Comparison of ENCODE assay signal across 12 cellular contexts in the genomic region with DNA sequence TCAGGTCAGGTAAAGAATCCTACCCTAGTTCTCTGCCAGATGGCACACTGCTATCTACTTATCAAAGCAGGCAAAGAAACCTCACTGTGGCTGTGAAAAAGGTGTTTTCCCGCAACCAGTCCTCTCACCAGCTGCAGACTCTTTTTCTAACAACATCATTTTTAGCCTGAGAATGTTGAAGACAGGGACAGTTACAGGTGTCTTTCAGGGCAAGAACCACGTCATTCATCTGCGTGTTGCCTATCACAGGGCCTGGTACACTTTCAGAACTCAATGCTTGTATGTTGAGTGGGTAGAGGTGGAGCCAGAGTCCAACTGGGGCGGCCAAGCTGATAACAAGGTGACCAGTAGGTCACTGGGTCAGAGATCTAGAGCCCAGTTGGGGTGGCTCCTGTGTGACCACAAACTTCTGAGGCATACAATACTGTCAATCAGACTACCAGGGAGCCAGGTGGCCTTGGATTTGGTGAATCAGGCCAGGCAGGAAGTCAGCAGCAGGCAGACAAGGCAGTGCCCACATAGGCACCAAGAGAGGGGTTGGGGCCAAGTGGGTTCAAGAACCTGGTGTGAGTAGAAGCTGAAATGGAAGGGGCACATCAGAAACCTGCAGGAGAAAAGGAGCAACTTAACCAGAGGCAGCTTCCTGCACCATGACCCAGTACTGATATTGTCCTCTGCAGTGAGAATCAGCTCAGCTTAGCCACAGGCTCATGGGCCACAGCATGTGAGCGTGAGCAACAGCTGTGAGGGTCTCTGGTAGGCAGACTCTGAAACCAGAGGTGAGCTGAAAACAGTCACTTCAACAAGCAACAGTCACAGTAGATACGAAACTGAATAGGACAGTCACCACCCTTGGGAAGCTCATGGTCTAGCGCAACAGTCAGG.
DNase-seq lines count a peak whose midpoint lies in the region; ATAC-seq and TF ChIP-seq lines count a peak whose summit lies in the region.
"Had no signal": no experiment of that assay in that cellular context is flagged by ENCODE, and none has a peak within 500 bp of the region (broad histone marks: within the 10 kb centered on the region; RNA-seq: fewer than 3 reads in every experiment).

No MANE protein-coding gene starts in this region.

- no peaks in the 10 kb centered on the region for H3K9me3 ChIP-seq in CD4-positive, alpha-beta memory T cell (ENCODE audit: control insufficient read depth in 1 of 2, low read length in 2 of 2)
- H3K9me3 ChIP-seq in GM23248 (ENCODE audit: low read depth) = no peaks in the 10 kb centered on the region
- no peaks in the 10 kb centered on the region for H3K9me3 ChIP-seq in breast epithelium

- no peaks in the 10 kb centered on the region for H3K27me3 ChIP-seq in CD4-positive, alpha-beta memory T cell (ENCODE audit: insufficient read depth, low read length)
- H3K27me3 ChIP-seq in GM23248 (replicated peaks; ENCODE audit: insufficient read depth) (no peaks in the 10 kb centered on the region), breast epithelium (no peaks in the 10 kb centered on the region)

- no peak overlapping the region for H2AFZ ChIP-seq in GM23248

- H3K27me3 Mint-ChIP-seq in CD4-positive, alpha-beta memory T cell = no peaks in the 10 kb centered on the region
- no peaks in the 10 kb centered on the region for H3K27me3 Mint-ChIP-seq in activated naive CD4-positive, alpha-beta T cell treated with anti-CD3 and anti-CD28 coated beads, Interleukin-2, amount 50 U/mL, for 24 hours

- intact Hi-C loops in CD4-positive, alpha-beta memory T cell (cut with micrococcal nuclease) = no loop called here
- intact Hi-C loops in breast epithelium (cut with DNase I; ENCODE audit: low total_unique reads) = no loop called here

- no peak overlapping the region for H3K9ac ChIP-seq in GM23248

- CTCF ChIA-PET in CD4-positive, alpha-beta memory T cell (lab: Charles Lee; ENCODE audit: partially characterized antibody) = interaction anchor here (1.4 kb wide), 1 partner anchor 88 kb away, joined by 3 read pairs; no protein-coding TSS in a partner anchor

- no peaks in the 10 kb centered on the region for H3K36me3 Mint-ChIP-seq in CD4-positive, alpha-beta memory T cell
- no peaks in the 10 kb centered on the region for H3K36me3 Mint-ChIP-seq in activated naive CD4-positive, alpha-beta T cell treated with anti-CD3 and anti-CD28 coated beads, Interleukin-2, amount 50 U/mL, for 24 hours

- peak overlapping the region in 3 of 8 donors; percentile 6 to 43 (median 9) for H3K4me3 Mint-ChIP-seq in CD4-positive, alpha-beta memory T cell
- H3K4me3 Mint-ChIP-seq in activated naive CD4-positive, alpha-beta T cell treated with anti-CD3 and anti-CD28 coated beads, Interleukin-2, amount 50 U/mL, for 24 hours = no peak overlapping the region

- POLR2A ChIA-PET in CD4-positive, alpha-beta memory T cell (lab: Charles Lee; ENCODE audit: partially characterized antibody) = no interaction called here

- H3K4me1 ChIP-seq in CD4-positive, alpha-beta memory T cell (ENCODE audit: insufficient read depth, low read length) = peaks cover 40% of the 10 kb centered on the region
- H3K4me1 ChIP-seq in GM23248 (ENCODE audit: insufficient read depth) (peaks cover 23% of the 10 kb centered on the region), breast epithelium (no peaks in the 10 kb centered on the region)

- H3K4me2 ChIP-seq in GM23248 (ENCODE audit: unreplicated experiment) = no peak overlapping the region
- H3K4me2 ChIP-seq: smooth muscle cell had no signal

- peaks cover 12% of the 10 kb centered on the region; the same call in 1 of the 2 replicates for H3F3A ChIP-seq in GM23248 (ENCODE audit: insufficient read depth)

- H4K20me1 ChIP-seq in GM23248 (ENCODE audit: insufficient read depth) = no peaks in the 10 kb centered on the region

- no peaks in the 10 kb centered on the region for H3K79me2 ChIP-seq in GM23248 (ENCODE audit: insufficient read depth)

- no peaks in the 10 kb centered on the region for H3K9me2 ChIP-seq in GM23248 (ENCODE audit: insufficient read depth)

- no peak for TF ChIP-seq CTCF in breast epithelium (IDR thresholded peaks at IDR 0.05)

- H3K27ac Mint-ChIP-seq in CD4-positive, alpha-beta memory T cell = peak overlapping the region; percentile 18 to 93 (median 74)
- peak overlapping the region; percentile 59 for H3K27ac Mint-ChIP-seq in activated naive CD4-positive, alpha-beta T cell treated with anti-CD3 and anti-CD28 coated beads, Interleukin-2, amount 50 U/mL, for 24 hours

- peak; percentile 26 to 62 (median 34) for DNase-seq in CD4-positive, alpha-beta memory T cell
- DNase-seq in GM23248 (no peak), breast epithelium (ENCODE audit: low spot score in 2 of 2) (no peak), ecto neural progenitor cell (ENCODE audit: low spot score) (no peak), GM19240 (ENCODE audit: insufficient read length, low spot score) (no peak)
- DNase-seq: amniotic stem cell, NCI-H524 treated with DMSO at 0.1 percent for 48 hours had no signal

- H3K27ac ChIP-seq in CD4-positive, alpha-beta memory T cell (ENCODE audit: low read depth, low read length) = no peak overlapping the region
- H3K27ac ChIP-seq in GM23248 = no peak overlapping the region
- H3K27ac ChIP-seq in breast epithelium = no peak overlapping the region

- 95 to 97% methylated on average over 7 of the region's 7 CpGs for WGBS in GM23248 (ENCODE audit: low coverage in 1 of 2, low lambda C conversion rate in 2 of 2, missing lambda C conversion rate in 2 of 2), 2 experiments

- TF ChIP-seq POLR2A in breast epithelium (IDR thresholded peaks at IDR 0.05) = no peak

- H3K9me3 Mint-ChIP-seq in CD4-positive, alpha-beta memory T cell = no peaks in the 10 kb centered on the region
- H3K9me3 Mint-ChIP-seq in activated naive CD4-positive, alpha-beta T cell treated with anti-CD3 and anti-CD28 coated beads, Interleukin-2, amount 50 U/mL, for 24 hours = no peaks in the 10 kb centered on the region

- in situ Hi-C loops in GM23248 (cut with MboI) = no loop called here

- H3K4me1 Mint-ChIP-seq in CD4-positive, alpha-beta memory T cell = peaks cover 20 to 41% (median 31%) of the 10 kb centered on the region in 4 donors
- H3K4me1 Mint-ChIP-seq in activated naive CD4-positive, alpha-beta T cell treated with anti-CD3 and anti-CD28 coated beads, Interleukin-2, amount 50 U/mL, for 24 hours = peaks cover 27% of the 10 kb centered on the region

- ATAC-seq in GM18870 (IDR thresholded peaks at IDR 0.05; ENCODE audit: unreplicated experiment) = peak; percentile 52
- peak; percentile 48 for ATAC-seq in HG03108 (IDR thresholded peaks at IDR 0.05; ENCODE audit: unreplicated experiment)
- ATAC-seq: esophagus mucosa had no signal

- no peak overlapping the region for H3K4me3 ChIP-seq in CD4-positive, alpha-beta memory T cell (ENCODE audit: low read length in 2 of 2)
- H3K4me3 ChIP-seq in GM23248 (no peak overlapping the region), breast epithelium (no peak overlapping the region)
- H3K4me3 ChIP-seq: smooth muscle cell had no signal

- no peaks in the 10 kb centered on the region for H3K36me3 ChIP-seq in CD4-positive, alpha-beta memory T cell (ENCODE audit: insufficient read depth, low read length)
- H3K36me3 ChIP-seq in GM23248 (ENCODE audit: low read depth) (no peaks in the 10 kb centered on the region), breast epithelium (no peaks in the 10 kb centered on the region)

Comparison
In these comparisons a context has a peak if more than half of its experiments do, and no peak if none do; other contexts are left out.
1. DNase-seq: peak in CD4-positive, alpha-beta memory T cell (5 of 5); none in GM23248 (single experiment), breast epithelium (0 of 2), ecto neural progenitor cell (single experiment) and GM19240 (single experiment).